In genomic region chr6:27141013-27141412, GRCh38 we compare ENCODE assay signal across 1 cellular context.
TF ChIP-seq lines count a peak whose summit lies in the region.

No MANE protein-coding gene starts in this region.

TF ChIP-seq in WTC11, 78 proteins besides CTCF, POLR2A, EP300 and RAD21 (continued from another document):
- no peak for TF ChIP-seq ZNF512 (CRISPR knock-in tag; IDR thresholded peaks at IDR 0.05; ENCODE audit: borderline replicate concordance)
- TF ChIP-seq HMGA2 (CRISPR knock-in tag; IDR thresholded peaks at IDR 0.05): no peak
- TF ChIP-seq ZNF416 (CRISPR knock-in tag; IDR thresholded peaks at IDR 0.05): no peak
